Comparison of ENCODE assay signal across 1 cellular context in genomic region chr17:76382803-76383644, GRCh38.
TF ChIP-seq lines count a peak whose summit lies in the region.

No MANE protein-coding gene starts in this region.

TF ChIP-seq in HEK293, 187 proteins besides CTCF, POLR2A, EP300 and RAD21 (continued from another document):
- TF ChIP-seq, protein P1, sequence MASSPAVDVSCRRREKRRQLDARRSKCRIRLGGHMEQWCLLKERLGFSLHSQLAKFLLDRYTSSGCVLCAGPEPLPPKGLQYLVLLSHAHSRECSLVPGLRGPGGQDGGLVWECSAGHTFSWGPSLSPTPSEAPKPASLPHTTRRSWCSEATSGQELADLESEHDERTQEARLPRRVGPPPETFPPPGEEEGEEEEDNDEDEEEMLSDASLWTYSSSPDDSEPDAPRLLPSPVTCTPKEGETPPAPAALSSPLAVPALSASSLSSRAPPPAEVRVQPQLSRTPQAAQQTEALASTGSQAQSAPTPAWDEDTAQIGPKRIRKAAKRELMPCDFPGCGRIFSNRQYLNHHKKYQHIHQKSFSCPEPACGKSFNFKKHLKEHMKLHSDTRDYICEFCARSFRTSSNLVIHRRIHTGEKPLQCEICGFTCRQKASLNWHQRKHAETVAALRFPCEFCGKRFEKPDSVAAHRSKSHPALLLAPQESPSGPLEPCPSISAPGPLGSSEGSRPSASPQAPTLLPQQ (tag by site-specific recombination; IDR thresholded peaks at IDR 0.05) = peak; percentile 95
- TF ChIP-seq ZBTB10 (tag by site-specific recombination; IDR thresholded peaks at IDR 0.05) (peak; percentile 62), KLF1 (tag by site-specific recombination; IDR thresholded peaks at IDR 0.05) (0 out of 2 replicates have a peak, but pooled peaks have one; percentile 18), IKZF3 (tag by site-specific recombination; IDR thresholded peaks at IDR 0.05) (0 out of 2 replicates have a peak, but pooled peaks have one; percentile 36), GLIS2 (tag by site-specific recombination; IDR thresholded peaks at IDR 0.05) (peak; percentile 39), ZNF335 (tag by site-specific recombination; conservative IDR thresholded peaks at IDR 0.05) (peak; percentile 32; the same call in 1 of the 2 replicates), ZBTB20 (tag by site-specific recombination; IDR thresholded peaks at IDR 0.05) (peak; percentile 43; the same call in 1 of the 2 replicates), ZEB2 (tag by site-specific recombination; IDR thresholded peaks at IDR 0.05) (peak; percentile 65), ZNF239 (tag by site-specific recombination; IDR thresholded peaks at IDR 0.05) (no peak), ZNF777 (tag by site-specific recombination; IDR thresholded peaks at IDR 0.05; ENCODE audit: borderline replicate concordance) (peak; percentile 26; the same call in 1 of the 2 replicates), KLF16 (tag by site-specific recombination; IDR thresholded peaks at IDR 0.05) (no peak), ZNF501 (tag by site-specific recombination; IDR thresholded peaks at IDR 0.05) (0 out of 2 replicates have a peak, but pooled peaks have one; percentile 46), ZNF423 (tag by site-specific recombination; IDR thresholded peaks at IDR 0.05) (0 out of 2 replicates have a peak, but pooled peaks have one; percentile 10), KLF17 (tag by site-specific recombination; IDR thresholded peaks at IDR 0.05) (peak; percentile 35; the same call in 1 of the 2 replicates), KLF8 (tag by site-specific recombination; IDR thresholded peaks at IDR 0.05) (peak; percentile 58), GLIS1 (tag by site-specific recombination; IDR thresholded peaks at IDR 0.05) (peak; percentile 62), ZNF112 (tag by site-specific recombination; IDR thresholded peaks at IDR 0.05) (no peak), SP3 (tag by site-specific recombination; IDR thresholded peaks at IDR 0.05) (peak; percentile 43; the same call in 1 of the 2 replicates), ZNF10 (tag by site-specific recombination; IDR thresholded peaks at IDR 0.05) (peak; percentile 53; the same call in 1 of the 2 replicates), SP2 (tag by site-specific recombination; IDR thresholded peaks at IDR 0.05) (peak; percentile 75), ZNF830 (tag by site-specific recombination; IDR thresholded peaks at IDR 0.05; ENCODE audit: low read depth) (no peak), ZNF624 (tag by site-specific recombination; IDR thresholded peaks at IDR 0.05) (no peak), ZNF76 (tag by site-specific recombination; IDR thresholded peaks at IDR 0.05; ENCODE audit: borderline replicate concordance, low read depth) (peak; percentile 52; the same call in 1 of the 2 replicates), ZNF223 (tag by site-specific recombination; IDR thresholded peaks at IDR 0.05) (0 out of 2 replicates have a peak, but pooled peaks have one; percentile 52), ZBTB17 (tag by site-specific recombination; IDR thresholded peaks at IDR 0.05) (peak; percentile 15; the same call in 1 of the 2 replicates), ZNF324 (tag by site-specific recombination; IDR thresholded peaks at IDR 0.05) (0 out of 2 replicates have a peak, but pooled peaks have one; percentile 35), ZNF560 (tag by site-specific recombination; IDR thresholded peaks at IDR 0.05; ENCODE audit: borderline replicate concordance) (no peak), ZIC2 (tag by site-specific recombination; IDR thresholded peaks at IDR 0.05) (peak; percentile 78), ZNF394 (tag by site-specific recombination; IDR thresholded peaks at IDR 0.05; ENCODE audit: borderline replicate concordance) (0 out of 2 replicates have a peak, but pooled peaks have one; percentile 12), ZNF600 (tag by site-specific recombination; IDR thresholded peaks at IDR 0.05) (peak; percentile 76), ZBTB48 (tag by site-specific recombination; IDR thresholded peaks at IDR 0.05) (peak; percentile 90), ZNF398 (tag by site-specific recombination; IDR thresholded peaks at IDR 0.05) (peak; percentile 72)
- TF ChIP-seq, protein P2, sequence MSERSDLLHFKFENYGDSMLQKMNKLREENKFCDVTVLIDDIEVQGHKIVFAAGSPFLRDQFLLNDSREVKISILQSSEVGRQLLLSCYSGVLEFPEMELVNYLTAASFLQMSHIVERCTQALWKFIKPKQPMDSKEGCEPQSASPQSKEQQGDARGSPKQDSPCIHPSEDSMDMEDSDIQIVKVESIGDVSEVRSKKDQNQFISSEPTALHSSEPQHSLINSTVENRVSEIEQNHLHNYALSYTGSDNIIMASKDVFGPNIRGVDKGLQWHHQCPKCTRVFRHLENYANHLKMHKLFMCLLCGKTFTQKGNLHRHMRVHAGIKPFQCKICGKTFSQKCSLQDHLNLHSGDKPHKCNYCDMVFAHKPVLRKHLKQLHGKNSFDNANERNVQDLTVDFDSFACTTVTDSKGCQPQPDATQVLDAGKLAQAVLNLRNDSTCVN (tag by site-specific recombination; optimal IDR thresholded peaks at IDR 0.05) = peak; percentile 91
- TF ChIP-seq, protein P3, sequence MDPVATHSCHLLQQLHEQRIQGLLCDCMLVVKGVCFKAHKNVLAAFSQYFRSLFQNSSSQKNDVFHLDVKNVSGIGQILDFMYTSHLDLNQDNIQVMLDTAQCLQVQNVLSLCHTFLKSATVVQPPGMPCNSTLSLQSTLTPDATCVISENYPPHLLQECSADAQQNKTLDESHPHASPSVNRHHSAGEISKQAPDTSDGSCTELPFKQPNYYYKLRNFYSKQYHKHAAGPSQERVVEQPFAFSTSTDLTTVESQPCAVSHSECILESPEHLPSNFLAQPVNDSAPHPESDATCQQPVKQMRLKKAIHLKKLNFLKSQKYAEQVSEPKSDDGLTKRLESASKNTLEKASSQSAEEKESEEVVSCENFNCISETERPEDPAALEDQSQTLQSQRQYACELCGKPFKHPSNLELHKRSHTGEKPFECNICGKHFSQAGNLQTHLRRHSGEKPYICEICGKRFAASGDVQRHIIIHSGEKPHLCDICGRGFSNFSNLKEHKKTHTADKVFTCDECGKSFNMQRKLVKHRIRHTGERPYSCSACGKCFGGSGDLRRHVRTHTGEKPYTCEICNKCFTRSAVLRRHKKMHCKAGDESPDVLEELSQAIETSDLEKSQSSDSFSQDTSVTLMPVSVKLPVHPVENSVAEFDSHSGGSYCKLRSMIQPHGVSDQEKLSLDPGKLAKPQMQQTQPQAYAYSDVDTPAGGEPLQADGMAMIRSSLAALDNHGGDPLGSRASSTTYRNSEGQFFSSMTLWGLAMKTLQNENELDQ (tag by site-specific recombination; IDR thresholded peaks at IDR 0.05; ENCODE audit: low read depth) = no peak
- TF ChIP-seq, protein P4, sequence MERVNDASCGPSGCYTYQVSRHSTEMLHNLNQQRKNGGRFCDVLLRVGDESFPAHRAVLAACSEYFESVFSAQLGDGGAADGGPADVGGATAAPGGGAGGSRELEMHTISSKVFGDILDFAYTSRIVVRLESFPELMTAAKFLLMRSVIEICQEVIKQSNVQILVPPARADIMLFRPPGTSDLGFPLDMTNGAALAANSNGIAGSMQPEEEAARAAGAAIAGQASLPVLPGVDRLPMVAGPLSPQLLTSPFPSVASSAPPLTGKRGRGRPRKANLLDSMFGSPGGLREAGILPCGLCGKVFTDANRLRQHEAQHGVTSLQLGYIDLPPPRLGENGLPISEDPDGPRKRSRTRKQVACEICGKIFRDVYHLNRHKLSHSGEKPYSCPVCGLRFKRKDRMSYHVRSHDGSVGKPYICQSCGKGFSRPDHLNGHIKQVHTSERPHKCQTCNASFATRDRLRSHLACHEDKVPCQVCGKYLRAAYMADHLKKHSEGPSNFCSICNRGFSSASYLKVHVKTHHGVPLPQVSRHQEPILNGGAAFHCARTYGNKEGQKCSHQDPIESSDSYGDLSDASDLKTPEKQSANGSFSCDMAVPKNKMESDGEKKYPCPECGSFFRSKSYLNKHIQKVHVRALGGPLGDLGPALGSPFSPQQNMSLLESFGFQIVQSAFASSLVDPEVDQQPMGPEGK (tag by site-specific recombination; IDR thresholded peaks at IDR 0.05) = peak; percentile 59
TF ChIP-seq in HEK293: peak in this region for 30.
